Comparison of ENCODE assay signal across 1 cellular context in the genomic region with DNA sequence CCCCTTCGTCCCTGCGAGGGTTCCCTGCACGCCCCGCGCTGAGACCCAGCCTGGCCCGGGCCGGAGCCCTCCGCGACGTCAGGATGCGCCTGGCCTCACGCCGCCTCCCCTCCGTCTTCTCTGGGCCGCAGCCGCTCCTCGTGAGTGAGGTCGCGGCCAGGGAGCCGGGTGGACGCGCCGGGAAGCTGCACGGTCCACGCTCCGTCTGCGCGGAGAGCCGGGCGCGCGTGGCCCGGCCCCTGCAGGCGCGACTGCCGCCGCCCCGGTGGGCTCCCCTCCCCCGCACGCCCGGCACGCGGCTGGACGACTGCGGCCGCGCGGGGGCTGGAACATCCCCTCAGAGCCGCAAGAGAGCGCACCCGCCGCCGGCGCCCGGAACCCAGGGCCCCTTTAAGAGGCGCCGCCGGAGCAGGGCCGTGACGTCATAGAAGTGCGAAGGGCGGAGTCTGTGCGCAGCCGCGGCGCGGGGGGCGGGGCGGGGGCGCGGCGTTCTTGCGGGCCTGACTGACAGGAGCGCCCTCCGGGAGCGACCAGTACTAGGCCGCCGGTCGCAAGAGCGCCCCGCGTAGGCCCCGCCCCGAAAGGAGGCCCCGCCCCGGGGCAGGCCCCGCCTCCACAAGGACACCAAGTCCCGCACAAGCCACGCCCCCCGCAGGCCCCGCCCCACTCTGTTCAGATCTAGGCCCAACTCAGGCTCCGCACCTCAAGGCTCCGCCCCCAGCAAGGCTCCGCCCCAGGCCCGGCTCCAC.
TF ChIP-seq lines count a peak whose summit lies in the region.

No MANE protein-coding gene starts in this region.

TF ChIP-seq in HepG2, 621 proteins besides CTCF, POLR2A, EP300 and RAD21 (continued from another document and continues in another):
- TF ChIP-seq, protein P1, sequence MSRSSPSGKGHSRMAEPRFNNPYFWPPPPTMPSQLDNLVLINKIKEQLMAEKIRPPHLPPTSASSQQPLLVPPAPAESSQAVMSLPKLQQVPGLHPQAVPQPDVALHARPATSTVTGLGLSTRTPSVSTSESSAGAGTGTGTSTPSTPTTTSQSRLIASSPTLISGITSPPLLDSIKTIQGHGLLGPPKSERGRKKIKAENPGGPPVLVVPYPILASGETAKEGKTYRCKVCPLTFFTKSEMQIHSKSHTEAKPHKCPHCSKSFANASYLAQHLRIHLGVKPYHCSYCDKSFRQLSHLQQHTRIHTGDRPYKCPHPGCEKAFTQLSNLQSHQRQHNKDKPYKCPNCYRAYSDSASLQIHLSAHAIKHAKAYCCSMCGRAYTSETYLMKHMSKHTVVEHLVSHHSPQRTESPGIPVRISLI (CRISPR knock-in tag; IDR thresholded peaks at IDR 0.05; ENCODE audit: borderline replicate concordance), result no peak
- TF ChIP-seq KDM6A (CRISPR knock-in tag; IDR thresholded peaks at IDR 0.05; ENCODE audit: low read depth) (no peak), ZNF30 (CRISPR knock-in tag; IDR thresholded peaks at IDR 0.05) (no peak), EEA1 (CRISPR knock-in tag; IDR thresholded peaks at IDR 0.05; ENCODE audit: borderline replicate concordance) (no peak), KDM5B (CRISPR knock-in tag; IDR thresholded peaks at IDR 0.05; ENCODE audit: borderline replicate concordance) (no peak), SMARCC2 (IDR thresholded peaks at IDR 0.05) (no peak), ZNF143 (CRISPR knock-in tag; IDR thresholded peaks at IDR 0.05) (no peak), ESRRA (CRISPR knock-in tag; IDR thresholded peaks at IDR 0.05; ENCODE audit: low read depth) (0 out of 2 replicates have a peak, but pooled peaks have one; percentile 22), ZNF337 (CRISPR knock-in tag; IDR thresholded peaks at IDR 0.05; ENCODE audit: borderline replicate concordance, low read depth) (no peak), CREB1 (IDR thresholded peaks at IDR 0.05) (peak; percentile 99), CREB1 (CRISPR knock-in tag; IDR thresholded peaks at IDR 0.05) (peak; percentile 84), POGZ (CRISPR knock-in tag; IDR thresholded peaks at IDR 0.05) (no peak), JUNB (CRISPR knock-in tag; IDR thresholded peaks at IDR 0.05; ENCODE audit: borderline replicate concordance) (no peak), KLF16 (CRISPR knock-in tag; IDR thresholded peaks at IDR 0.05) (no peak; a peak in 1 of 4 replicates), ZNF12 (CRISPR knock-in tag; IDR thresholded peaks at IDR 0.05) (no peak), ZNF780A (CRISPR knock-in tag; IDR thresholded peaks at IDR 0.05) (no peak), ZNF672 (CRISPR knock-in tag; IDR thresholded peaks at IDR 0.05) (no peak), ZNF530 (CRISPR knock-in tag; IDR thresholded peaks at IDR 0.05; ENCODE audit: low read depth) (no peak), ZNF547 (CRISPR knock-in tag; IDR thresholded peaks at IDR 0.05) (no peak), TEAD2 (CRISPR knock-in tag; IDR thresholded peaks at IDR 0.05) (no peak), ZNF614 (CRISPR knock-in tag; IDR thresholded peaks at IDR 0.05; ENCODE audit: borderline replicate concordance) (no peak), ZBTB21 (CRISPR knock-in tag; IDR thresholded peaks at IDR 0.05) (peak; percentile 90), MTA3 (CRISPR knock-in tag; IDR thresholded peaks at IDR 0.05) (no peak), SMARCE1 (IDR thresholded peaks at IDR 0.05; ENCODE audit: borderline replicate concordance) (no peak), SNAI1 (CRISPR knock-in tag; IDR thresholded peaks at IDR 0.05; ENCODE audit: borderline replicate concordance) (no peak)
- TF ChIP-seq, protein P2, sequence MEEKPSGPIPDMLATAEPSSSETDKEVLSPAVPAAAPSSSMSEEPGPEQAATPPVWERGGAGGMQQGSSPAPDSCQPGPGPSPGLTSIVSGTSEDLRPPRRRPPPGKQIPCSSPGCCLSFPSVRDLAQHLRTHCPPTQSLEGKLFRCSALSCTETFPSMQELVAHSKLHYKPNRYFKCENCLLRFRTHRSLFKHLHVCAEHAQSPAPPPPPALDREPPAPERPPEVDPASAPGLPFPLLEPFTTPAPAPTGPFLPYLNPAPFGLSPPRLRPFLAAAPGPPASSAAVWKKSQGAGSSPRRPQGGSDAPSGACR (CRISPR knock-in tag; IDR thresholded peaks at IDR 0.05), result no peak
- TF ChIP-seq, protein P3, sequence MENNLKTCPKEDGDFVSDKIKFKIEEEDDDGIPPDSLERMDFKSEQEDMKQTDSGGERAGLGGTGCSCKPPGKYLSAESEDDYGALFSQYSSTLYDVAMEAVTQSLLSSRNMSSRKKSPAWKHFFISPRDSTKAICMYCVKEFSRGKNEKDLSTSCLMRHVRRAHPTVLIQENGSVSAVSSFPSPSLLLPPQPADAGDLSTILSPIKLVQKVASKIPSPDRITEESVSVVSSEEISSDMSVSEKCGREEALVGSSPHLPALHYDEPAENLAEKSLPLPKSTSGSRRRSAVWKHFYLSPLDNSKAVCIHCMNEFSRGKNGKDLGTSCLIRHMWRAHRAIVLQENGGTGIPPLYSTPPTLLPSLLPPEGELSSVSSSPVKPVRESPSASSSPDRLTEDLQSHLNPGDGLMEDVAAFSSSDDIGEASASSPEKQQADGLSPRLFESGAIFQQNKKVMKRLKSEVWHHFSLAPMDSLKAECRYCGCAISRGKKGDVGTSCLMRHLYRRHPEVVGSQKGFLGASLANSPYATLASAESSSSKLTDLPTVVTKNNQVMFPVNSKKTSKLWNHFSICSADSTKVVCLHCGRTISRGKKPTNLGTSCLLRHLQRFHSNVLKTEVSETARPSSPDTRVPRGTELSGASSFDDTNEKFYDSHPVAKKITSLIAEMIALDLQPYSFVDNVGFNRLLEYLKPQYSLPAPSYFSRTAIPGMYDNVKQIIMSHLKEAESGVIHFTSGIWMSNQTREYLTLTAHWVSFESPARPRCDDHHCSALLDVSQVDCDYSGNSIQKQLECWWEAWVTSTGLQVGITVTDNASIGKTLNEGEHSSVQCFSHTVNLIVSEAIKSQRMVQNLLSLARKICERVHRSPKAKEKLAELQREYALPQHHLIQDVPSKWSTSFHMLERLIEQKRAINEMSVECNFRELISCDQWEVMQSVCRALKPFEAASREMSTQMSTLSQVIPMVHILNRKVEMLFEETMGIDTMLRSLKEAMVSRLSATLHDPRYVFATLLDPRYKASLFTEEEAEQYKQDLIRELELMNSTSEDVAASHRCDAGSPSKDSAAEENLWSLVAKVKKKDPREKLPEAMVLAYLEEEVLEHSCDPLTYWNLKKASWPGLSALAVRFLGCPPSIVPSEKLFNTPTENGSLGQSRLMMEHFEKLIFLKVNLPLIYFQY (CRISPR knock-in tag; IDR thresholded peaks at IDR 0.05; ENCODE audit: borderline replicate concordance), result no peak
- TF ChIP-seq, protein P4, sequence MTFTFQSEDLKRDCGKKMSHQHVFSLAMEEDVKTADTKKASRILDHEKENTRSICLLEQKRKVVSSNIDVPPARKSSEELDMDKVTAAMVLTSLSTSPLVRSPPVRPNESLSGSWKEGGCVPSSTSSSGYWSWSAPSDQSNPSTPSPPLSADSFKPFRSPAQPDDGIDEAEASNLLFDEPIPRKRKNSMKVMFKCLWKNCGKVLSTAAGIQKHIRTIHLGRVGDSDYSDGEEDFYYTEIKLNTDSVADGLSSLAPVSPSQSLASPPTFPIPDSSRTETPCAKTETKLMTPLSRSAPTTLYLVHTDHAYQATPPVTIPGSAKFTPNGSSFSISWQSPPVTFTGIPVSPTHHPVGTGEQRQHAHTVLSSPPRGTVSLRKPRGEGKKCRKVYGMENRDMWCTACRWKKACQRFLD (CRISPR knock-in tag; IDR thresholded peaks at IDR 0.05; ENCODE audit: borderline replicate concordance), result no peak
- TF ChIP-seq, protein P5, sequence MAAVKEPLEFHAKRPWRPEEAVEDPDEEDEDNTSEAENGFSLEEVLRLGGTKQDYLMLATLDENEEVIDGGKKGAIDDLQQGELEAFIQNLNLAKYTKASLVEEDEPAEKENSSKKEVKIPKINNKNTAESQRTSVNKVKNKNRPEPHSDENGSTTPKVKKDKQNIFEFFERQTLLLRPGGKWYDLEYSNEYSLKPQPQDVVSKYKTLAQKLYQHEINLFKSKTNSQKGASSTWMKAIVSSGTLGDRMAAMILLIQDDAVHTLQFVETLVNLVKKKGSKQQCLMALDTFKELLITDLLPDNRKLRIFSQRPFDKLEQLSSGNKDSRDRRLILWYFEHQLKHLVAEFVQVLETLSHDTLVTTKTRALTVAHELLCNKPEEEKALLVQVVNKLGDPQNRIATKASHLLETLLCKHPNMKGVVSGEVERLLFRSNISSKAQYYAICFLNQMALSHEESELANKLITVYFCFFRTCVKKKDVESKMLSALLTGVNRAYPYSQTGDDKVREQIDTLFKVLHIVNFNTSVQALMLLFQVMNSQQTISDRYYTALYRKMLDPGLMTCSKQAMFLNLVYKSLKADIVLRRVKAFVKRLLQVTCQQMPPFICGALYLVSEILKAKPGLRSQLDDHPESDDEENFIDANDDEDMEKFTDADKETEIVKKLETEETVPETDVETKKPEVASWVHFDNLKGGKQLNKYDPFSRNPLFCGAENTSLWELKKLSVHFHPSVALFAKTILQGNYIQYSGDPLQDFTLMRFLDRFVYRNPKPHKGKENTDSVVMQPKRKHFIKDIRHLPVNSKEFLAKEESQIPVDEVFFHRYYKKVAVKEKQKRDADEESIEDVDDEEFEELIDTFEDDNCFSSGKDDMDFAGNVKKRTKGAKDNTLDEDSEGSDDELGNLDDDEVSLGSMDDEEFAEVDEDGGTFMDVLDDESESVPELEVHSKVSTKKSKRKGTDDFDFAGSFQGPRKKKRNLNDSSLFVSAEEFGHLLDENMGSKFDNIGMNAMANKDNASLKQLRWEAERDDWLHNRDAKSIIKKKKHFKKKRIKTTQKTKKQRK (IDR thresholded peaks at IDR 0.05; ENCODE audit: low read length), result no peak
- TF ChIP-seq, protein P6, sequence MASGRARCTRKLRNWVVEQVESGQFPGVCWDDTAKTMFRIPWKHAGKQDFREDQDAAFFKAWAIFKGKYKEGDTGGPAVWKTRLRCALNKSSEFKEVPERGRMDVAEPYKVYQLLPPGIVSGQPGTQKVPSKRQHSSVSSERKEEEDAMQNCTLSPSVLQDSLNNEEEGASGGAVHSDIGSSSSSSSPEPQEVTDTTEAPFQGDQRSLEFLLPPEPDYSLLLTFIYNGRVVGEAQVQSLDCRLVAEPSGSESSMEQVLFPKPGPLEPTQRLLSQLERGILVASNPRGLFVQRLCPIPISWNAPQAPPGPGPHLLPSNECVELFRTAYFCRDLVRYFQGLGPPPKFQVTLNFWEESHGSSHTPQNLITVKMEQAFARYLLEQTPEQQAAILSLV (CRISPR knock-in tag; IDR thresholded peaks at IDR 0.05; ENCODE audit: borderline replicate concordance), result no peak; the same call in 1 of the 2 replicates
- TF ChIP-seq, protein P7, sequence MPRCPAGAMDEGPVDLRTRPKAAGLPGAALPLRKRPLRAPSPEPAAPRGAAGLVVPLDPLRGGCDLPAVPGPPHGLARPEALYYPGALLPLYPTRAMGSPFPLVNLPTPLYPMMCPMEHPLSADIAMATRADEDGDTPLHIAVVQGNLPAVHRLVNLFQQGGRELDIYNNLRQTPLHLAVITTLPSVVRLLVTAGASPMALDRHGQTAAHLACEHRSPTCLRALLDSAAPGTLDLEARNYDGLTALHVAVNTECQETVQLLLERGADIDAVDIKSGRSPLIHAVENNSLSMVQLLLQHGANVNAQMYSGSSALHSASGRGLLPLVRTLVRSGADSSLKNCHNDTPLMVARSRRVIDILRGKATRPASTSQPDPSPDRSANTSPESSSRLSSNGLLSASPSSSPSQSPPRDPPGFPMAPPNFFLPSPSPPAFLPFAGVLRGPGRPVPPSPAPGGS (CRISPR knock-in tag; IDR thresholded peaks at IDR 0.05), result no peak
- TF ChIP-seq, protein P8, sequence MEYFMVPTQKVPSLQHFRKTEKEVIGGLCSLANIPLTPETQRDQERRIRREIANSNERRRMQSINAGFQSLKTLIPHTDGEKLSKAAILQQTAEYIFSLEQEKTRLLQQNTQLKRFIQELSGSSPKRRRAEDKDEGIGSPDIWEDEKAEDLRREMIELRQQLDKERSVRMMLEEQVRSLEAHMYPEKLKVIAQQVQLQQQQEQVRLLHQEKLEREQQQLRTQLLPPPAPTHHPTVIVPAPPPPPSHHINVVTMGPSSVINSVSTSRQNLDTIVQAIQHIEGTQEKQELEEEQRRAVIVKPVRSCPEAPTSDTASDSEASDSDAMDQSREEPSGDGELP (IDR thresholded peaks at IDR 0.05; ENCODE audit: borderline replicate concordance, low read depth), result no peak
- TF ChIP-seq, protein P9, sequence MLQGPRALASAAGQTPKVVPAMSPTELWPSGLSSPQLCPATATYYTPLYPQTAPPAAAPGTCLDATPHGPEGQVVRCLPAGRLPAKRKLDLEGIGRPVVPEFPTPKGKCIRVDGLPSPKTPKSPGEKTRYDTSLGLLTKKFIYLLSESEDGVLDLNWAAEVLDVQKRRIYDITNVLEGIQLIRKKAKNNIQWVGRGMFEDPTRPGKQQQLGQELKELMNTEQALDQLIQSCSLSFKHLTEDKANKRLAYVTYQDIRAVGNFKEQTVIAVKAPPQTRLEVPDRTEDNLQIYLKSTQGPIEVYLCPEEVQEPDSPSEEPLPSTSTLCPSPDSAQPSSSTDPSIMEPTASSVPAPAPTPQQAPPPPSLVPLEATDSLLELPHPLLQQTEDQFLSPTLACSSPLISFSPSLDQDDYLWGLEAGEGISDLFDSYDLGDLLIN (CRISPR knock-in tag; IDR thresholded peaks at IDR 0.05; ENCODE audit: borderline replicate concordance), result no peak
- TF ChIP-seq, protein P10, sequence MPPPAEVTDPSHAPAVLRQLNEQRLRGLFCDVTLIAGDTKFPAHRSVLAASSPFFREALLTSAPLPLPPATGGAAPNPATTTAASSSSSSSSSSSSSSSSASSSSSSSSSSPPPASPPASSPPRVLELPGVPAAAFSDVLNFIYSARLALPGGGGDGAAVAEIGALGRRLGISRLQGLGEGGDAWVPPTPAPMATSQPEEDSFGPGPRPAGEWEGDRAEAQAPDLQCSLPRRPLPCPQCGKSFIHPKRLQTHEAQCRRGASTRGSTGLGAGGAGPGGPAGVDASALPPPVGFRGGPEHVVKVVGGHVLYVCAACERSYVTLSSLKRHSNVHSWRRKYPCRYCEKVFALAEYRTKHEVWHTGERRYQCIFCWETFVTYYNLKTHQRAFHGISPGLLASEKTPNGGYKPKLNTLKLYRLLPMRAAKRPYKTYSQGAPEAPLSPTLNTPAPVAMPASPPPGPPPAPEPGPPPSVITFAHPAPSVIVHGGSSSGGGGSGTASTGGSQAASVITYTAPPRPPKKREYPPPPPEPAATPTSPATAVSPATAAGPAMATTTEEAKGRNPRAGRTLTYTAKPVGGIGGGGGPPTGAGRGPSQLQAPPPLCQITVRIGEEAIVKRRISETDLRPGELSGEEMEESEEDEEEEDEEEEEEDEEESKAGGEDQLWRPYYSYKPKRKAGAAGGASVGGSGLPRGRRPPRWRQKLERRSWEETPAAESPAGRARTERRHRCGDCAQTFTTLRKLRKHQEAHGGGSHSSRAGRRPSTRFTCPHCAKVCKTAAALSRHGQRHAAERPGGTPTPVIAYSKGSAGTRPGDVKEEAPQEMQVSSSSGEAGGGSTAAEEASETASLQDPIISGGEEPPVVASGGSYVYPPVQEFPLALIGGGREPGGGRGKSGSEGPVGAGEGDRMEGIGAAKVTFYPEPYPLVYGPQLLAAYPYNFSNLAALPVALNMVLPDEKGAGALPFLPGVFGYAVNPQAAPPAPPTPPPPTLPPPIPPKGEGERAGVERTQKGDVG (CRISPR knock-in tag; IDR thresholded peaks at IDR 0.05; ENCODE audit: borderline replicate concordance), result no peak
- TF ChIP-seq, protein P11, sequence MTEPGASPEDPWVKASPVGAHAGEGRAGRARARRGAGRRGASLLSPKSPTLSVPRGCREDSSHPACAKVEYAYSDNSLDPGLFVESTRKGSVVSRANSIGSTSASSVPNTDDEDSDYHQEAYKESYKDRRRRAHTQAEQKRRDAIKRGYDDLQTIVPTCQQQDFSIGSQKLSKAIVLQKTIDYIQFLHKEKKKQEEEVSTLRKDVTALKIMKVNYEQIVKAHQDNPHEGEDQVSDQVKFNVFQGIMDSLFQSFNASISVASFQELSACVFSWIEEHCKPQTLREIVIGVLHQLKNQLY (CRISPR knock-in tag; IDR thresholded peaks at IDR 0.05), result no peak
